20 cellular contexts compared by ENCODE assay signal in the genomic region with DNA sequence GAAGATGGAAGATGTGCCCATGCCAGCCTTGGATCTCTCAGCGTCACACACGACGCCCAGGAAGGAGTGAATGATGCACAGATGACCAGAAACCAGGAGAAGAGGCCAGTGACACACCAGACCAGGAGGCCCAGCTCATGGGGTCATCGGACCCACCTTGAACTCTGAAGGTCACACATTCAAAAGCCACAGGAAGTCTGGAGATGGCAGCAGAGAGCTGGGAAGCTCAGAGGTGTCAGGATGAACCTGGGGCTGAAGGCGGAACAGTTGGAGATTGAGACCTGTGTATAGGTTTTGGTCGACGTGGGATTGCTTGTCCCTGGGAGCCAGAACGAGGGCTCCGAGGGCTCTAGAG.
"Had no signal": no experiment of that assay in that cellular context is flagged by ENCODE, and none has a peak within 500 bp of the region (broad histone marks: within the 10 kb centered on the region; RNA-seq: fewer than 3 reads in every experiment).

No MANE protein-coding gene starts in this region.

- H3K4me1 ChIP-seq: breast epithelium, tibial nerve, vagina had no signal

- H3K27ac Mint-ChIP-seq: activated naive CD4-positive, alpha-beta T cell treated with anti-CD3 and anti-CD28 coated beads for 36 hours; activated naive CD8-positive, alpha-beta T cell treated with anti-CD3 and anti-CD28 coated beads, Interleukin-2, amount 50 U/mL, for 24 hours; activated T-helper 2 cell treated with anti-CD3 and anti-CD28 coated beads, Interferon-gamma antibody, Interleukin-2, Interleukin-4, amounts not matched to agents 10 μg/mL and 5 μg/mL and 100 μg/mL, durations not matched to agents 14 hours and 24 hours and 36 hours; dendritic cell treated with granulocyte-macrophage colony-stimulating factor and Interleukin-4, amounts not matched to agents 40 ng/mL and 50 ng/mL, for 4 days; effector memory CD8-positive, alpha-beta T cell; T-helper 1 cell treated with Interleukin-12 subunit alpha and Interleukin-12 subunit beta and Interleukin-4 antibody, amounts not matched to agents 30 μg/mL and 1 μg/mL, for 36 hours; WTC11 had no signal

- H3K9me3 Mint-ChIP-seq: activated naive CD8-positive, alpha-beta T cell treated with anti-CD3 and anti-CD28 coated beads, Interleukin-2, amount 50 U/mL, for 24 hours; dendritic cell treated with granulocyte-macrophage colony-stimulating factor and Interleukin-4, amounts not matched to agents 40 ng/mL and 50 ng/mL, for 4 days; effector memory CD8-positive, alpha-beta T cell; T-helper 1 cell treated with Interleukin-12 subunit alpha and Interleukin-12 subunit beta and Interleukin-4 antibody, amounts not matched to agents 30 μg/mL and 1 μg/mL, for 36 hours had no signal

- H3K27ac ChIP-seq: breast epithelium, epithelial cell of prostate, neutrophil, tibial nerve, vagina had no signal

- H3K4me1 Mint-ChIP-seq: WTC11 had no signal

- H3K4me3 Mint-ChIP-seq: activated CD4-positive, alpha-beta T cell treated with anti-CD3 and anti-CD28 coated beads, Interleukin-2, amount 10 ng/mL, durations not matched to agents 24 days and 14 days; activated naive CD4-positive, alpha-beta T cell treated with anti-CD3 and anti-CD28 coated beads for 36 hours; activated naive CD8-positive, alpha-beta T cell treated with anti-CD3 and anti-CD28 coated beads, Interleukin-2, amount 50 U/mL, for 24 hours; dendritic cell treated with granulocyte-macrophage colony-stimulating factor and Interleukin-4, amounts not matched to agents 40 ng/mL and 50 ng/mL, for 4 days; effector memory CD8-positive, alpha-beta T cell; naive thymus-derived CD4-positive, alpha-beta T cell; T-helper 1 cell treated with Interleukin-12 subunit alpha and Interleukin-12 subunit beta and Interleukin-4 antibody, amounts not matched to agents 30 μg/mL and 1 μg/mL, for 36 hours; WTC11 had no signal

- H3K27me3 ChIP-seq: breast epithelium, neutrophil, tibial nerve, vagina had no signal

- ATAC-seq: activated naive CD8-positive, alpha-beta T cell treated with anti-CD3 and anti-CD28 coated beads, Interleukin-2, amount 50 U/mL, for 24 hours; effector memory CD8-positive, alpha-beta T cell; mucosa of descending colon; naive thymus-derived CD4-positive, alpha-beta T cell; right cardiac atrium; WTC11 had no signal

- DNase-seq: activated CD4-positive, alpha-beta T cell treated with anti-CD3 and anti-CD28 coated beads, Interleukin-2, amount 10 ng/mL, durations not matched to agents 24 days and 14 days; activated naive CD4-positive, alpha-beta T cell treated with anti-CD3 and anti-CD28 coated beads for 36 hours; activated naive CD8-positive, alpha-beta T cell treated with anti-CD3 and anti-CD28 coated beads, Interleukin-2, amount 50 U/mL, for 24 hours; effector memory CD8-positive, alpha-beta T cell; naive thymus-derived CD4-positive, alpha-beta T cell; small intestine; stimulated activated CD4-positive, alpha-beta T cell treated with anti-CD3 and anti-CD28 coated beads, Interleukin-4, amount 100 ng/mL, for 24 hours; stimulated activated naive CD4-positive, alpha-beta T cell treated with Interleukin-2 at 50 U/mL for 16 hours; substantia nigra had no signal

- H3K36me3 ChIP-seq: breast epithelium had no signal

- H3K27me3 Mint-ChIP-seq: activated CD4-positive, alpha-beta T cell treated with anti-CD3 and anti-CD28 coated beads, Interleukin-2, amount 10 ng/mL, durations not matched to agents 24 days and 14 days; activated naive CD8-positive, alpha-beta T cell treated with anti-CD3 and anti-CD28 coated beads, Interleukin-2, amount 50 U/mL, for 24 hours; effector memory CD8-positive, alpha-beta T cell; naive thymus-derived CD4-positive, alpha-beta T cell had no signal

- H3K4me3 ChIP-seq: breast epithelium, mucosa of descending colon, tibial nerve, vagina had no signal

- H3K9me3 ChIP-seq: breast epithelium, mucosa of descending colon, neutrophil, tibial nerve, vagina had no signal
